ENCODE assay signal across 13 cellular contexts in genomic region chr5:147479949-147480348, GRCh38. TPM values are rescaled to one million over a fixed set of nuclear protein-coding genes. Genes with fewer than 3 reads are reported as not detected.
DNase-seq lines count a peak whose midpoint lies in the region; FAIRE-seq and TF ChIP-seq lines count a peak whose summit lies in the region.
"Had no signal": no experiment of that assay in that cellular context is flagged by ENCODE, and none has a peak within 500 bp of the region (broad histone marks: within the 10 kb centered on the region; RNA-seq: fewer than 3 reads in every experiment).

No MANE protein-coding gene starts in this region.

- no peaks in the 10 kb centered on the region for H3K36me3 ChIP-seq in bronchial epithelial cell (ENCODE audit: control insufficient read depth, insufficient read depth, low read length)

- no peak overlapping the region for H3K4me3 ChIP-seq in bronchial epithelial cell (ENCODE audit: low read depth, low read length)

- no peaks in the 10 kb centered on the region for H3K27me3 ChIP-seq in bronchial epithelial cell (ENCODE audit: control insufficient read depth, insufficient read depth, low read length)

- DNase-seq in DMS153 (lab: John Stamatoyannopoulos, UW) (peak; percentile 72), NCI-H2029 treated with DMSO at 0.1 percent for 48 hours (lab: John Stamatoyannopoulos, UW) (peak; percentile 91), bronchial epithelial cell (ENCODE audit: low read depth) (peak; percentile 66), lung microvascular endothelial cell (ENCODE audit: low read depth in 2 of 2) (peak; percentile 39 to 70), NOMO-1 treated with dmso at 0.1 percent for 144 hours (lab: John Stamatoyannopoulos, UW; ENCODE audit: unreplicated experiment) (no peak), NCI-H1436 (lab: John Stamatoyannopoulos, UW) (no peak), NCI-H345 treated with DMSO at 0.1 percent for 48 hours (lab: John Stamatoyannopoulos, UW; ENCODE audit: unreplicated experiment) (no peak), EL (no peak)
- DNase-seq: amniotic stem cell, endodermal cell, islet precursor cell, NCI-H1417 treated with DMSO at 0.1 percent for 48 hours, RPMI8226 had no signal

- TF ChIP-seq CTCF in bronchial epithelial cell (IDR thresholded peaks at IDR 0.05; ENCODE audit: insufficient read depth, low read length, severe bottlenecking): no peak

- no peak for FAIRE-seq in bronchial epithelial cell (lab: Jason Lieb, UNC)

RNA-seq across cellular contexts. Expression of gene DPYSL3, which starts 29.9 kb away (rescaled TPM):
- total RNA-seq in bronchial epithelial cell (1.6 and 3.7 TPM in 2 replicates), lung microvascular endothelial cell (11.3 and 35.1 TPM in 2 replicates)

Comparison
In these comparisons a context has a peak if more than half of its experiments do, and no peak if none do; other contexts are left out.
1. DNase-seq: peak in DMS153 (single experiment), NCI-H2029 treated with DMSO at 0.1 percent for 48 hours (single experiment), bronchial epithelial cell (single experiment) and lung microvascular endothelial cell (2 of 2); none in NOMO-1 treated with dmso at 0.1 percent for 144 hours (single experiment), NCI-H1436 (single experiment), NCI-H345 treated with DMSO at 0.1 percent for 48 hours (single experiment) and EL (single experiment).